Comparison of ENCODE assay signal across 1 cellular context in genomic region chr3:28139967-28140634, GRCh38.
TF ChIP-seq lines count a peak whose summit lies in the region.

No MANE protein-coding gene starts in this region.

TF ChIP-seq in HepG2, 621 proteins besides CTCF, POLR2A, EP300 and RAD21 (continued from another document):
- TF ChIP-seq TEF (CRISPR knock-in tag; IDR thresholded peaks at IDR 0.05) (no peak), ZNF143 (CRISPR knock-in tag; IDR thresholded peaks at IDR 0.05) (no peak), ZNF83 (CRISPR knock-in tag; IDR thresholded peaks at IDR 0.05; ENCODE audit: borderline replicate concordance) (no peak), TOE1 (CRISPR knock-in tag; IDR thresholded peaks at IDR 0.05) (no peak), XRCC5 (optimal IDR thresholded peaks at IDR 0.05; ENCODE audit: low read length) (no peak), ZMAT5 (CRISPR knock-in tag; IDR thresholded peaks at IDR 0.05; ENCODE audit: borderline replicate concordance, low read depth) (no peak), ZNF10 (CRISPR knock-in tag; IDR thresholded peaks at IDR 0.05; ENCODE audit: borderline replicate concordance, low read depth) (no peak), ARNT2 (CRISPR knock-in tag; IDR thresholded peaks at IDR 0.05; ENCODE audit: low read depth) (no peak), MAF1 (CRISPR knock-in tag; IDR thresholded peaks at IDR 0.05; ENCODE audit: borderline replicate concordance) (no peak), ZNF720 (CRISPR knock-in tag; IDR thresholded peaks at IDR 0.05) (no peak), HNF4G (IDR thresholded peaks at IDR 0.05; ENCODE audit: borderline replicate concordance, low read depth, low read length) (peak; percentile 16; the same call in 1 of the 2 replicates), HNF4G (CRISPR knock-in tag; IDR thresholded peaks at IDR 0.05; ENCODE audit: borderline replicate concordance, low read depth) (no peak), SOX5 (CRISPR knock-in tag; IDR thresholded peaks at IDR 0.05; ENCODE audit: borderline replicate concordance) (peak; percentile 85), FOXA3 (CRISPR knock-in tag; IDR thresholded peaks at IDR 0.05) (peak; percentile 70), ZFP41 (CRISPR knock-in tag; IDR thresholded peaks at IDR 0.05; ENCODE audit: borderline replicate concordance) (no peak), ZNF772 (CRISPR knock-in tag; IDR thresholded peaks at IDR 0.05) (no peak), PAXIP1 (CRISPR knock-in tag; conservative IDR thresholded peaks at IDR 0.05) (peak; percentile 61), TCF12 (IDR thresholded peaks at IDR 0.05) (no peak), TCF12 (CRISPR knock-in tag; IDR thresholded peaks at IDR 0.05) (no peak), PLRG1 (conservative IDR thresholded peaks at IDR 0.05) (no peak), NFE2 (CRISPR knock-in tag; IDR thresholded peaks at IDR 0.05) (no peak), ZSCAN25 (CRISPR knock-in tag; IDR thresholded peaks at IDR 0.05) (no peak), TRIM22 (IDR thresholded peaks at IDR 0.05) (no peak), CAMTA2 (CRISPR knock-in tag; IDR thresholded peaks at IDR 0.05; ENCODE audit: borderline replicate concordance) (no peak), ZNF510 (CRISPR knock-in tag; IDR thresholded peaks at IDR 0.05; ENCODE audit: low read depth) (no peak), PRDM15 (CRISPR knock-in tag; IDR thresholded peaks at IDR 0.05) (no peak), ZNF616 (CRISPR knock-in tag; IDR thresholded peaks at IDR 0.05; ENCODE audit: low read depth) (no peak), CREB1 (IDR thresholded peaks at IDR 0.05) (peak; percentile 43; the same call in 1 of the 2 replicates), CREB1 (CRISPR knock-in tag; IDR thresholded peaks at IDR 0.05) (no peak)
- TF ChIP-seq, protein P1, sequence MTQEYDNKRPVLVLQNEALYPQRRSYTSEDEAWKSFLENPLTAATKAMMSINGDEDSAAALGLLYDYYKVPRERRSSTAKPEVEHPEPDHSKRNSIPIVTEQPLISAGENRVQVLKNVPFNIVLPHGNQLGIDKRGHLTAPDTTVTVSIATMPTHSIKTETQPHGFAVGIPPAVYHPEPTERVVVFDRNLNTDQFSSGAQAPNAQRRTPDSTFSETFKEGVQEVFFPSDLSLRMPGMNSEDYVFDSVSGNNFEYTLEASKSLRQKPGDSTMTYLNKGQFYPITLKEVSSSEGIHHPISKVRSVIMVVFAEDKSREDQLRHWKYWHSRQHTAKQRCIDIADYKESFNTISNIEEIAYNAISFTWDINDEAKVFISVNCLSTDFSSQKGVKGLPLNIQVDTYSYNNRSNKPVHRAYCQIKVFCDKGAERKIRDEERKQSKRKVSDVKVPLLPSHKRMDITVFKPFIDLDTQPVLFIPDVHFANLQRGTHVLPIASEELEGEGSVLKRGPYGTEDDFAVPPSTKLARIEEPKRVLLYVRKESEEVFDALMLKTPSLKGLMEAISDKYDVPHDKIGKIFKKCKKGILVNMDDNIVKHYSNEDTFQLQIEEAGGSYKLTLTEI (CRISPR knock-in tag; conservative IDR thresholded peaks at IDR 0.05): no peak
- TF ChIP-seq, protein P2, sequence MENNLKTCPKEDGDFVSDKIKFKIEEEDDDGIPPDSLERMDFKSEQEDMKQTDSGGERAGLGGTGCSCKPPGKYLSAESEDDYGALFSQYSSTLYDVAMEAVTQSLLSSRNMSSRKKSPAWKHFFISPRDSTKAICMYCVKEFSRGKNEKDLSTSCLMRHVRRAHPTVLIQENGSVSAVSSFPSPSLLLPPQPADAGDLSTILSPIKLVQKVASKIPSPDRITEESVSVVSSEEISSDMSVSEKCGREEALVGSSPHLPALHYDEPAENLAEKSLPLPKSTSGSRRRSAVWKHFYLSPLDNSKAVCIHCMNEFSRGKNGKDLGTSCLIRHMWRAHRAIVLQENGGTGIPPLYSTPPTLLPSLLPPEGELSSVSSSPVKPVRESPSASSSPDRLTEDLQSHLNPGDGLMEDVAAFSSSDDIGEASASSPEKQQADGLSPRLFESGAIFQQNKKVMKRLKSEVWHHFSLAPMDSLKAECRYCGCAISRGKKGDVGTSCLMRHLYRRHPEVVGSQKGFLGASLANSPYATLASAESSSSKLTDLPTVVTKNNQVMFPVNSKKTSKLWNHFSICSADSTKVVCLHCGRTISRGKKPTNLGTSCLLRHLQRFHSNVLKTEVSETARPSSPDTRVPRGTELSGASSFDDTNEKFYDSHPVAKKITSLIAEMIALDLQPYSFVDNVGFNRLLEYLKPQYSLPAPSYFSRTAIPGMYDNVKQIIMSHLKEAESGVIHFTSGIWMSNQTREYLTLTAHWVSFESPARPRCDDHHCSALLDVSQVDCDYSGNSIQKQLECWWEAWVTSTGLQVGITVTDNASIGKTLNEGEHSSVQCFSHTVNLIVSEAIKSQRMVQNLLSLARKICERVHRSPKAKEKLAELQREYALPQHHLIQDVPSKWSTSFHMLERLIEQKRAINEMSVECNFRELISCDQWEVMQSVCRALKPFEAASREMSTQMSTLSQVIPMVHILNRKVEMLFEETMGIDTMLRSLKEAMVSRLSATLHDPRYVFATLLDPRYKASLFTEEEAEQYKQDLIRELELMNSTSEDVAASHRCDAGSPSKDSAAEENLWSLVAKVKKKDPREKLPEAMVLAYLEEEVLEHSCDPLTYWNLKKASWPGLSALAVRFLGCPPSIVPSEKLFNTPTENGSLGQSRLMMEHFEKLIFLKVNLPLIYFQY (CRISPR knock-in tag; IDR thresholded peaks at IDR 0.05; ENCODE audit: borderline replicate concordance): no peak
- TF ChIP-seq, protein P3, sequence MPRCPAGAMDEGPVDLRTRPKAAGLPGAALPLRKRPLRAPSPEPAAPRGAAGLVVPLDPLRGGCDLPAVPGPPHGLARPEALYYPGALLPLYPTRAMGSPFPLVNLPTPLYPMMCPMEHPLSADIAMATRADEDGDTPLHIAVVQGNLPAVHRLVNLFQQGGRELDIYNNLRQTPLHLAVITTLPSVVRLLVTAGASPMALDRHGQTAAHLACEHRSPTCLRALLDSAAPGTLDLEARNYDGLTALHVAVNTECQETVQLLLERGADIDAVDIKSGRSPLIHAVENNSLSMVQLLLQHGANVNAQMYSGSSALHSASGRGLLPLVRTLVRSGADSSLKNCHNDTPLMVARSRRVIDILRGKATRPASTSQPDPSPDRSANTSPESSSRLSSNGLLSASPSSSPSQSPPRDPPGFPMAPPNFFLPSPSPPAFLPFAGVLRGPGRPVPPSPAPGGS (CRISPR knock-in tag; IDR thresholded peaks at IDR 0.05): no peak
- TF ChIP-seq, protein P4, sequence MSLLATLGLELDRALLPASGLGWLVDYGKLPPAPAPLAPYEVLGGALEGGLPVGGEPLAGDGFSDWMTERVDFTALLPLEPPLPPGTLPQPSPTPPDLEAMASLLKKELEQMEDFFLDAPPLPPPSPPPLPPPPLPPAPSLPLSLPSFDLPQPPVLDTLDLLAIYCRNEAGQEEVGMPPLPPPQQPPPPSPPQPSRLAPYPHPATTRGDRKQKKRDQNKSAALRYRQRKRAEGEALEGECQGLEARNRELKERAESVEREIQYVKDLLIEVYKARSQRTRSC (CRISPR knock-in tag; IDR thresholded peaks at IDR 0.05; ENCODE audit: low read depth): no peak
TF ChIP-seq in HepG2: peak in this region for 50.
